Comparison of ENCODE assay signal across 9 cellular contexts in genomic region chr17:45895969-45896793, GRCh38. TPM values are rescaled to one million over a fixed set of nuclear protein-coding genes. Genes with fewer than 3 reads are reported as not detected.
DNase-seq lines count a peak whose midpoint lies in the region; ATAC-seq and TF ChIP-seq lines count a peak whose summit lies in the region.
"Had no signal": no experiment of that assay in that cellular context is flagged by ENCODE, and none has a peak within 500 bp of the region (broad histone marks: within the 10 kb centered on the region; RNA-seq: fewer than 3 reads in every experiment).

No MANE protein-coding gene starts in this region.

- no TSS peak for BruUV-seq in Panc1 (replicated peaks; lab: Mats Ljungman, UMichigan)

- H3K27ac ChIP-seq in Panc1 (ENCODE audit: low read length): no peak overlapping the region
- H3K27ac ChIP-seq in smooth muscle cell (ENCODE audit: low read depth): no peak overlapping the region

- DNase-seq in NCI-H510A treated with DMSO at 0.1 percent for 48 hours (lab: John Stamatoyannopoulos, UW): peak; percentile 12
- DNase-seq in NCI-H510A (lab: John Stamatoyannopoulos, UW): no peak
- no peak for DNase-seq in Panc1 (ENCODE audit: low read depth, low spot score)
- DNase-seq in head of caudate nucleus: peak in 41 of 42 donors; percentile 31 to 80 (median 59)
- DNase-seq in smooth muscle cell (lab: John Stamatoyannopoulos, UW; ENCODE audit: unreplicated experiment): no peak
- DNase-seq in DMS153 (lab: John Stamatoyannopoulos, UW): no peak
- DNase-seq in SHP77 (lab: John Stamatoyannopoulos, UW): no peak

- no peaks in the 10 kb centered on the region for H3K79me2 ChIP-seq in smooth muscle cell (ENCODE audit: low read depth)

- H3K4me3 ChIP-seq in Panc1 (ENCODE audit: low read depth in 2 of 2, low read length in 2 of 2) (peak overlapping the region; percentile 55 to 59), smooth muscle cell (no peak overlapping the region)

- H3K4me1 ChIP-seq in Panc1 (ENCODE audit: control insufficient read depth, insufficient read depth, low read length) (no peaks in the 10 kb centered on the region), smooth muscle cell (ENCODE audit: low read depth) (peaks cover 8% of the 10 kb centered on the region)

- WGBS in smooth muscle cell (ENCODE audit: low lambda C conversion rate): 17% methylated on average over 53 of the region's 55 CpGs

- POLR2A ChIA-PET in Panc1 (lab: Charles Lee): no interaction called here

- peak overlapping the region; percentile 100 for H3K4me2 ChIP-seq in smooth muscle cell

- peaks cover 4% of the 10 kb centered on the region for H3F3A ChIP-seq in smooth muscle cell (ENCODE audit: low read depth)

- H4K20me1 ChIP-seq in smooth muscle cell (ENCODE audit: low read depth): peaks cover 4% of the 10 kb centered on the region

- H3K36me3 ChIP-seq in Panc1 (ENCODE audit: control insufficient read depth, insufficient read depth, low read length) (no peaks in the 10 kb centered on the region; the same call in 1 of the 2 replicates), smooth muscle cell (ENCODE audit: low read depth) (no peaks in the 10 kb centered on the region)

- CTCF ChIA-PET in Panc1 (lab: Charles Lee): no interaction called here

- no peaks in the 10 kb centered on the region for H3K27me3 ChIP-seq in Panc1 (ENCODE audit: control insufficient read depth, insufficient read depth, low read length)
- peaks cover 58% of the 10 kb centered on the region for H3K27me3 ChIP-seq in smooth muscle cell (ENCODE audit: low read depth)

- no peaks in the 10 kb centered on the region for H3K9me3 ChIP-seq in Panc1 (ENCODE audit: control insufficient read depth, insufficient read depth, low read depth, low read length)
- no peaks in the 10 kb centered on the region for H3K9me3 ChIP-seq in smooth muscle cell (replicated peaks; ENCODE audit: low read depth)

- intact Hi-C loops in Panc1 (cut with micrococcal nuclease; ENCODE audit: unreplicated experiment): no loop called here
- intact Hi-C loops in head of caudate nucleus (cut with DNase I): loop anchor here (2.0 kb wide), 1 partner anchor 53 kb away; no protein-coding TSS in a partner anchor

- in situ Hi-C loops in Panc1 (cut with HindIII; ENCODE audit: low pct_unique_long_range_greater_than_20kb, low sequenced_read_pairs): no loop called here

- H2AFZ ChIP-seq in smooth muscle cell (ENCODE audit: low read depth): no peak overlapping the region

- no peak overlapping the region for H3K9ac ChIP-seq in smooth muscle cell (ENCODE audit: low read depth)

- ATAC-seq in Panc1 (no peak), GM18498 (IDR thresholded peaks at IDR 0.05; ENCODE audit: unreplicated experiment) (no peak)

- TF ChIP-seq CTCF in Panc1 (IDR thresholded peaks at IDR 0.05) (no peak), smooth muscle cell (IDR thresholded peaks at IDR 0.05; ENCODE audit: borderline replicate concordance, insufficient read depth, poor library complexity, severe bottlenecking) (no peak)

RNA-seq across cellular contexts. Expression of gene MAPT, which starts 1.8 kb away (rescaled TPM):
- 0.59 TPM for total RNA-seq in Panc1 (2021; ENCODE audit: unreplicated experiment)
- polyA plus RNA-seq in Panc1 (2012; ENCODE audit: insufficient read length): 1.9 TPM
- 0.49 and 2.5 TPM in 2 replicates for total RNA-seq in smooth muscle cell
- 1.3 and 1.7 TPM in 2 replicates for polyA plus RNA-seq in smooth muscle cell

RNA-seq across cellular contexts. Expression of gene SPPL2C, which starts 51.5 kb away (rescaled TPM):
- total RNA-seq in Panc1 (2021; ENCODE audit: unreplicated experiment): not detected
- not detected for polyA plus RNA-seq in Panc1 (2012; ENCODE audit: insufficient read length)
- total RNA-seq in smooth muscle cell: not detected in 2 replicates
- polyA plus RNA-seq in smooth muscle cell: not detected in 2 replicates
- polyA plus RNA-seq: keratinocyte had no signal

Comparison
In these comparisons a context has a peak if more than half of its experiments do, and no peak if none do; other contexts are left out.
1. DNase-seq: peak in NCI-H510A treated with DMSO at 0.1 percent for 48 hours (single experiment) and head of caudate nucleus (41 of 42); none in NCI-H510A (single experiment), Panc1 (single experiment), smooth muscle cell (single experiment), DMS153 (single experiment) and SHP77 (0 of 2).